8 cellular contexts compared by ENCODE assay signal in genomic region chr1:206544562-206545257, GRCh38. TPM values are rescaled to one million over a fixed set of nuclear protein-coding genes. Genes with fewer than 3 reads are reported as not detected.
A peak's percentile ranks its signal among the peaks of the same experiment; 100 is the strongest.
DNase-seq lines count a peak whose midpoint lies in the region; FAIRE-seq and TF ChIP-seq lines count a peak whose summit lies in the region.

No MANE protein-coding gene starts in this region.

- H3K27me3 ChIP-seq in ascending aorta (no peaks in the 10 kb centered on the region), hepatocyte (no peaks in the 10 kb centered on the region)

- 11% methylated on average over 9 of the region's 9 CpGs for WGBS in hepatocyte (ENCODE audit: low lambda C conversion rate, missing lambda C conversion rate)

- no peaks in the 10 kb centered on the region for H3K9me2 ChIP-seq in hepatocyte (replicated peaks; ENCODE audit: insufficient read depth)

- no peaks in the 10 kb centered on the region for H3K79me2 ChIP-seq in hepatocyte

- intact Hi-C loops in ascending aorta (cut with DNase I): loop anchor here (2.0 to 5.0 kb wide), 2 partner anchors 37 to 38 kb away; partner anchors contain the start of gene RASSF5

- H2AFZ ChIP-seq in hepatocyte: no peak overlapping the region

- DNase-seq in 8988T: peak; percentile 72
- peak; percentile 68 for DNase-seq in GM12892 (ENCODE audit: insufficient read length)
- DNase-seq in NCI-H1092 treated with DMSO at 0.1 percent for 48 hours (lab: John Stamatoyannopoulos, UW): peak; percentile 70
- peak; percentile 51 for DNase-seq in T-helper 22 cell (ENCODE audit: low read depth)
- DNase-seq in ascending aorta (ENCODE audit: low spot score in 2 of 2): peak in 1 of 2 donors; percentile 83
- peak; percentile 78 for DNase-seq in hepatocyte (ENCODE audit: low spot score)
- DNase-seq in stimulated activated CD4-positive, alpha-beta T cell treated with anti-CD3 and anti-CD28 coated beads, Interleukin-12 subunit alpha, Interleukin-12 subunit beta, amount 100 ng/mL, for 24 hours (ENCODE audit: low read depth in 2 of 2): peak; percentile 74 to 85
- no peak for DNase-seq in OCI-M2 (lab: John Stamatoyannopoulos, UW; ENCODE audit: unreplicated experiment)

- no peaks in the 10 kb centered on the region for H4K20me1 ChIP-seq in hepatocyte (ENCODE audit: insufficient read depth, poor library complexity, severe bottlenecking)

- no peaks in the 10 kb centered on the region for H3K36me3 ChIP-seq in ascending aorta
- H3K36me3 ChIP-seq in hepatocyte (replicated peaks; ENCODE audit: insufficient read depth, low read depth): no peaks in the 10 kb centered on the region

- no peak for TF ChIP-seq POLR2A in GM12892 (IDR thresholded peaks at IDR 0.05; ENCODE audit: low read depth, low read length)

- H3K4me1 ChIP-seq in ascending aorta: peaks cover 0 to 17% of the 10 kb centered on the region in 2 donors
- H3K4me1 ChIP-seq in hepatocyte (ENCODE audit: insufficient read depth): no peaks in the 10 kb centered on the region

- TF ChIP-seq CTCF in ascending aorta (IDR thresholded peaks at IDR 0.05) (peak; percentile 63 to 91 (median 83)), hepatocyte (IDR thresholded peaks at IDR 0.05; ENCODE audit: poor library complexity) (peak; percentile 88)

- H3K9me3 ChIP-seq in ascending aorta: no peaks in the 10 kb centered on the region
- H3K9me3 ChIP-seq in hepatocyte (ENCODE audit: low read depth): no peaks in the 10 kb centered on the region

- peak; percentile 86 for FAIRE-seq in GM12892 (lab: Jason Lieb, UNC)

- H3K4me3 ChIP-seq in ascending aorta (no peak overlapping the region), hepatocyte (no peak overlapping the region)

- H3K27ac ChIP-seq in ascending aorta: no peak overlapping the region
- H3K27ac ChIP-seq in hepatocyte: no peak overlapping the region

- no peak overlapping the region for H3K4me2 ChIP-seq in hepatocyte

RNA-seq across cellular contexts. Expression of gene RASSF5, which starts 37.4 kb away (rescaled TPM):
- polyA plus RNA-seq in GM12892 (2012; ENCODE audit: missing spikeins): 43.0 TPM
- total RNA-seq in ascending aorta: 8.9 TPM
- 2.0 TPM in 2 replicates for total RNA-seq in hepatocyte
- polyA plus RNA-seq in hepatocyte: 1.6 and 2.3 TPM in 2 replicates
